ENCODE assay signal across 8 cellular contexts in genomic region chr2:241734208-241734466, GRCh38.
DNase-seq lines count a peak whose midpoint lies in the region; ATAC-seq, FAIRE-seq and TF ChIP-seq lines count a peak whose summit lies in the region.

No MANE protein-coding gene starts in this region.

- H3K27me3 Mint-ChIP-seq in central memory CD8-positive, alpha-beta T cell, result no peaks in the 10 kb centered on the region

- peak overlapping the region; percentile 83 for H3K27ac ChIP-seq in neutrophil

- FAIRE-seq in GM19239 (lab: Jason Lieb, UNC), result peak; percentile 91

- no peaks in the 10 kb centered on the region for H3K27me3 ChIP-seq in neutrophil

- H3K9me3 Mint-ChIP-seq in central memory CD8-positive, alpha-beta T cell, result no peaks in the 10 kb centered on the region

- ATAC-seq in HG03469 (IDR thresholded peaks at IDR 0.05; ENCODE audit: unreplicated experiment), result peak; percentile 14
- no peak for ATAC-seq in central memory CD8-positive, alpha-beta T cell (replicated peaks; ENCODE audit: extremely low read depth, poor library complexity, severe bottlenecking)
- ATAC-seq in HG03097 (IDR thresholded peaks at IDR 0.05; ENCODE audit: low FRiP score, unreplicated experiment), result no peak

- peaks cover 10% of the 10 kb centered on the region for H3K36me3 Mint-ChIP-seq in central memory CD8-positive, alpha-beta T cell (ENCODE audit: insufficient read depth)

- peak overlapping the region; percentile 97 for H3K4me3 ChIP-seq in neutrophil (ENCODE audit: low read depth in 1 of 2, low read length in 1 of 2)

- H3K4me3 Mint-ChIP-seq in central memory CD8-positive, alpha-beta T cell, result peak overlapping the region; percentile 71

- H3K4me1 Mint-ChIP-seq in central memory CD8-positive, alpha-beta T cell, result peaks cover 26% of the 10 kb centered on the region

- in situ Hi-C loops in GM13977 (cut with MboI; ENCODE audit: low pct_unique_long_range_greater_than_20kb, low sequenced_read_pairs, unreplicated experiment), result no loop called here

- H3K36me3 ChIP-seq in neutrophil, result no peaks in the 10 kb centered on the region

- no peak for DNase-seq in GM19239 (ENCODE audit: insufficient read length, low spot score)
- DNase-seq in central memory CD8-positive, alpha-beta T cell (ENCODE audit: low spot score in 2 of 2), result peak in 1 of 2 donors; percentile 27
- no peak for DNase-seq in AML-193 (lab: John Stamatoyannopoulos, UW)
- DNase-seq in hippocampal formation (lab: John Stamatoyannopoulos, UW), result no peak
- DNase-seq in GM13977 (ENCODE audit: low spot score), result no peak

- peaks cover 53 to 60% of the 10 kb centered on the region in 2 experiments for H3K4me1 ChIP-seq in neutrophil (ENCODE audit: control insufficient read depth in 1 of 2, insufficient read depth in 1 of 2, low read depth in 1 of 2, low read length in 1 of 2)

- H3K27ac Mint-ChIP-seq in central memory CD8-positive, alpha-beta T cell (ENCODE audit: low read depth), result peak overlapping the region; percentile 64

- no peaks in the 10 kb centered on the region for H3K9me3 ChIP-seq in neutrophil

- TF ChIP-seq CTCF in neutrophil (IDR thresholded peaks at IDR 0.05) (peak; percentile 23), GM13977 (IDR thresholded peaks at IDR 0.05; ENCODE audit: extremely low read depth, insufficient read depth, missing control alignments) (no peak)
